In the genomic region with DNA sequence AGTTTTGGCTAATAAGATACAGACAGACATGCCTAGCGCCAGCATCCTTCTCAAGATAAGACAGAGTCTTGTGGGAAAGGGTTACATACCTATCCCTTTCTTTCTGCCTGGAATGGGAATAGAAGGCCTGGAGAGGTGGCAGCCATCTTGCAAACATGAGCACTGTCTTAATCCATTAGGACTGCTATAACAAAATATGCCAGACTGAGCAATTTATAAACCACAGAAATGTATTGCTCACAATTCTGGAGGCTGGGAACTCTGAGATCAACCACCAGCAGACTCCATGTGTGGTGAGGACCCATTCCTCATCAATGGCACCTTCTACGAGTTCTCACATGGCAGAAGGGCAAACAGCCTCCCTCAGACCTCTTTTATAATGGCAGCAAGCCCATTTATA, we compare ENCODE assay signal across 22 cellular contexts. TPM values are rescaled to one million over a fixed set of nuclear protein-coding genes. Genes with fewer than 3 reads are reported as not detected.
DNase-seq lines count a peak whose midpoint lies in the region; ATAC-seq and TF ChIP-seq lines count a peak whose summit lies in the region.
"Had no signal": no experiment of that assay in that cellular context is flagged by ENCODE, and none has a peak within 500 bp of the region (broad histone marks: within the 10 kb centered on the region; RNA-seq: fewer than 3 reads in every experiment).

No MANE protein-coding gene starts in this region.

- WGBS in SK-N-SH (ENCODE audit: low lambda C conversion rate) = 45% methylated on average over 2 of the region's 2 CpGs
- WGBS in aorta, 2 donors = 95 to 98% methylated on average over 2 of the region's 2 CpGs

- H3K4me3 ChIP-seq in SK-N-SH (ENCODE audit: low read depth in 2 of 2, low read length in 1 of 2) = no peak overlapping the region
- H3K4me3 ChIP-seq in H7 (ENCODE audit: insufficient read depth, low read depth, low read length) = no peak overlapping the region
- H3K4me3 ChIP-seq in aorta (ENCODE audit: low read length in 2 of 2) = no peak overlapping the region
- H3K4me3 ChIP-seq: hepatocyte had no signal

- no peak for TF ChIP-seq CTCF in SK-N-SH (IDR thresholded peaks at IDR 0.05)

- no peaks in the 10 kb centered on the region for H3K36me3 ChIP-seq in SK-N-SH (replicated peaks in 1 of 2; ENCODE audit: control insufficient read depth in 1 of 2, insufficient read depth in 2 of 2, low read length in 1 of 2)
- H3K36me3 ChIP-seq in H7 (replicated peaks; ENCODE audit: control insufficient read depth, insufficient read depth, low read length) = no peaks in the 10 kb centered on the region
- no peaks in the 10 kb centered on the region for H3K36me3 ChIP-seq in aorta (ENCODE audit: control insufficient read depth in 1 of 2, insufficient read depth in 2 of 2, low read length in 1 of 2)

- CTCF ChIA-PET in SK-N-SH (lab: Yijun Ruan, JAX) = interaction anchor here (1.7 kb wide), 1 partner anchor 36 kb away, joined by 3 read pairs; no protein-coding TSS in a partner anchor

- H3K79me2 ChIP-seq in SK-N-SH (ENCODE audit: insufficient read depth) = no peaks in the 10 kb centered on the region
- H3K79me2 ChIP-seq: hepatocyte, parathyroid adenoma had no signal

- no peak overlapping the region for H3K9ac ChIP-seq in SK-N-SH
- H3K9ac ChIP-seq: KMS-11, parathyroid adenoma had no signal

- H3K27me3 ChIP-seq in SK-N-SH (ENCODE audit: insufficient read depth) (no peaks in the 10 kb centered on the region), H7 (ENCODE audit: control insufficient read depth, insufficient read depth, low read length) (no peaks in the 10 kb centered on the region), aorta (ENCODE audit: control insufficient read depth in 1 of 2, insufficient read depth in 2 of 2, low read length in 1 of 2) (no peaks in the 10 kb centered on the region)
- H3K27me3 ChIP-seq: hepatocyte had no signal

- POLR2A ChIA-PET in SK-N-SH (lab: Yijun Ruan, JAX) = no interaction called here

- no peak for TF ChIP-seq RAD21 in SK-N-SH (IDR thresholded peaks at IDR 0.05; ENCODE audit: low read length)

- H3K4me1 ChIP-seq in SK-N-SH (ENCODE audit: control insufficient read depth in 1 of 2, insufficient read depth in 2 of 2, low read depth in 1 of 2, low read length in 1 of 2) (peaks cover 0 to 8% of the 10 kb centered on the region in 2 experiments; a peak in 2 of 4 replicates), aorta (ENCODE audit: control insufficient read depth in 1 of 2, insufficient read depth in 2 of 2, low read length in 2 of 2) (peaks cover 0 to 1% of the 10 kb centered on the region in 2 donors)
- H3K4me1 ChIP-seq: parathyroid adenoma had no signal

- peak overlapping the region; percentile 35; the same call in 1 of the 2 replicates for H2AFZ ChIP-seq in SK-N-SH (ENCODE audit: low read depth)
- H2AFZ ChIP-seq: hepatocyte, parathyroid adenoma had no signal

- H3K9me2 ChIP-seq in SK-N-SH = no peaks in the 10 kb centered on the region

- ATAC-seq in aorta (ENCODE audit: low FRiP score) = no peak
- ATAC-seq: naive thymus-derived CD8-positive, alpha-beta T cell; sciatic nerve; stimulated activated naive B cell treated with anti-CD40 and anti-IgM and Interleukin-4, amounts not matched to agents 10 μg/mL and 1 μg/mL and 100 μg/mL, for 72 hours had no signal

- intact Hi-C loops in aorta (cut with DNase I) = no loop called here

- H3K4me2 ChIP-seq in SK-N-SH = no peak overlapping the region
- H3K4me2 ChIP-seq: hepatocyte, KMS-11 had no signal

- peaks cover 4% of the 10 kb centered on the region for H3F3A ChIP-seq in SK-N-SH (replicated peaks; ENCODE audit: insufficient read depth)

- H3K27ac ChIP-seq in SK-N-SH (ENCODE audit: low read depth in 2 of 2, low read length in 1 of 2) (peak overlapping the region; percentile 64 to 73; a peak in 3 of 4 replicates), aorta (ENCODE audit: low read depth in 1 of 2, low read length in 2 of 2) (no peak overlapping the region)
- H3K27ac ChIP-seq: C4-2B, hepatocyte, KMS-11, parathyroid adenoma had no signal

- TF ChIP-seq EP300 in SK-N-SH (IDR thresholded peaks at IDR 0.05; ENCODE audit: borderline replicate concordance in 1 of 2, low read depth in 1 of 2, low read length in 1 of 2) = peak in 1 of 2 experiments; percentile 90; a peak in 2 of 4 replicates

- DNase-seq in GM03348 (ENCODE audit: low spot score) (peak; percentile 43), SK-N-SH (no peak), fibroblast of peridontal ligament (ENCODE audit: extremely low read depth) (peak; percentile 48), H7 (no peak), NCI-H524 (lab: John Stamatoyannopoulos, UW) (no peak), aorta (no peak)
- no peak for DNase-seq in activated T-cell treated with anti-CD3 and anti-CD28 coated beads, Interleukin-2, amount 50 U/mL, for 48 hours
- DNase-seq: activated CD4-positive, alpha-beta T cell treated with anti-CD3 and anti-CD28 coated beads, Interleukin-2, amount 50 U/mL, for 1 hour; activated CD8-positive, alpha-beta memory T cell treated with anti-CD3 and anti-CD28 coated beads, Interleukin-2, amount 50 U/mL, for 48 hours; activated gamma-delta T cell; amygdala; islet precursor cell; naive thymus-derived CD8-positive, alpha-beta T cell; NCI-H1048; NCI-H524 treated with DMSO at 0.1 percent for 48 hours; SHP77 treated with DMSO at 0.1 percent for 48 hours; stimulated activated naive B cell treated with anti-CD40 and anti-IgM and Interleukin-4, amounts not matched to agents 10 μg/mL and 1 μg/mL and 100 μg/mL, for 72 hours had no signal

- H3K9me3 ChIP-seq in SK-N-SH = no peaks in the 10 kb centered on the region
- H3K9me3 ChIP-seq in aorta (ENCODE audit: control insufficient read depth, low read length) = no peaks in the 10 kb centered on the region

- H4K20me1 ChIP-seq in SK-N-SH (ENCODE audit: insufficient read depth) = no peaks in the 10 kb centered on the region

TF ChIP-seq in SK-N-SH, 30 proteins besides CTCF, POLR2A, EP300 and RAD21 (continues in another document):
- TF ChIP-seq SIN3A (IDR thresholded peaks at IDR 0.05; ENCODE audit: borderline replicate concordance, low read depth, low read length) (no peak), FOXM1 (IDR thresholded peaks at IDR 0.05; ENCODE audit: low read depth) (peak; percentile 40; the same call in 1 of the 2 replicates), EZH2phosphoT487 (IDR thresholded peaks at IDR 0.05; ENCODE audit: borderline replicate concordance, low read depth) (no peak), FOSL2 (IDR thresholded peaks at IDR 0.05; ENCODE audit: borderline replicate concordance, low read depth) (peak; percentile 45; the same call in 1 of the 2 replicates), JUND (IDR thresholded peaks at IDR 0.05) (peak; percentile 73), POLR2AphosphoS5 (IDR thresholded peaks at IDR 0.05; ENCODE audit: low read depth, low read length) (peak; percentile 72; the same call in 1 of the 2 replicates), ELF1 (IDR thresholded peaks at IDR 0.05) (no peak)
- TF ChIP-seq, protein P1, sequence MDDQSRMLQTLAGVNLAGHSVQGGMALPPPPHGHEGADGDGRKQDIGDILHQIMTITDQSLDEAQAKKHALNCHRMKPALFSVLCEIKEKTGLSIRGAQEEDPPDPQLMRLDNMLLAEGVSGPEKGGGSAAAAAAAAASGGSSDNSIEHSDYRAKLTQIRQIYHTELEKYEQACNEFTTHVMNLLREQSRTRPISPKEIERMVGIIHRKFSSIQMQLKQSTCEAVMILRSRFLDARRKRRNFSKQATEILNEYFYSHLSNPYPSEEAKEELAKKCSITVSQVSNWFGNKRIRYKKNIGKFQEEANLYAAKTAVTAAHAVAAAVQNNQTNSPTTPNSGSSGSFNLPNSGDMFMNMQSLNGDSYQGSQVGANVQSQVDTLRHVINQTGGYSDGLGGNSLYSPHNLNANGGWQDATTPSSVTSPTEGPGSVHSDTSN (IDR thresholded peaks at IDR 0.05) = peak; percentile 93
- TF ChIP-seq, protein P2, sequence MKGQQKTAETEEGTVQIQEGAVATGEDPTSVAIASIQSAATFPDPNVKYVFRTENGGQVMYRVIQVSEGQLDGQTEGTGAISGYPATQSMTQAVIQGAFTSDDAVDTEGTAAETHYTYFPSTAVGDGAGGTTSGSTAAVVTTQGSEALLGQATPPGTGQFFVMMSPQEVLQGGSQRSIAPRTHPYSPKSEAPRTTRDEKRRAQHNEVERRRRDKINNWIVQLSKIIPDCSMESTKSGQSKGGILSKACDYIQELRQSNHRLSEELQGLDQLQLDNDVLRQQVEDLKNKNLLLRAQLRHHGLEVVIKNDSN (IDR thresholded peaks at IDR 0.05; ENCODE audit: borderline replicate concordance, low read depth) = no peak
- TF ChIP-seq, protein P3, sequence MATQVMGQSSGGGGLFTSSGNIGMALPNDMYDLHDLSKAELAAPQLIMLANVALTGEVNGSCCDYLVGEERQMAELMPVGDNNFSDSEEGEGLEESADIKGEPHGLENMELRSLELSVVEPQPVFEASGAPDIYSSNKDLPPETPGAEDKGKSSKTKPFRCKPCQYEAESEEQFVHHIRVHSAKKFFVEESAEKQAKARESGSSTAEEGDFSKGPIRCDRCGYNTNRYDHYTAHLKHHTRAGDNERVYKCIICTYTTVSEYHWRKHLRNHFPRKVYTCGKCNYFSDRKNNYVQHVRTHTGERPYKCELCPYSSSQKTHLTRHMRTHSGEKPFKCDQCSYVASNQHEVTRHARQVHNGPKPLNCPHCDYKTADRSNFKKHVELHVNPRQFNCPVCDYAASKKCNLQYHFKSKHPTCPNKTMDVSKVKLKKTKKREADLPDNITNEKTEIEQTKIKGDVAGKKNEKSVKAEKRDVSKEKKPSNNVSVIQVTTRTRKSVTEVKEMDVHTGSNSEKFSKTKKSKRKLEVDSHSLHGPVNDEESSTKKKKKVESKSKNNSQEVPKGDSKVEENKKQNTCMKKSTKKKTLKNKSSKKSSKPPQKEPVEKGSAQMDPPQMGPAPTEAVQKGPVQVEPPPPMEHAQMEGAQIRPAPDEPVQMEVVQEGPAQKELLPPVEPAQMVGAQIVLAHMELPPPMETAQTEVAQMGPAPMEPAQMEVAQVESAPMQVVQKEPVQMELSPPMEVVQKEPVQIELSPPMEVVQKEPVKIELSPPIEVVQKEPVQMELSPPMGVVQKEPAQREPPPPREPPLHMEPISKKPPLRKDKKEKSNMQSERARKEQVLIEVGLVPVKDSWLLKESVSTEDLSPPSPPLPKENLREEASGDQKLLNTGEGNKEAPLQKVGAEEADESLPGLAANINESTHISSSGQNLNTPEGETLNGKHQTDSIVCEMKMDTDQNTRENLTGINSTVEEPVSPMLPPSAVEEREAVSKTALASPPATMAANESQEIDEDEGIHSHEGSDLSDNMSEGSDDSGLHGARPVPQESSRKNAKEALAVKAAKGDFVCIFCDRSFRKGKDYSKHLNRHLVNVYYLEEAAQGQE (IDR thresholded peaks at IDR 0.05; ENCODE audit: low read depth, low read length) = 0 out of 2 replicates have a peak, but pooled peaks have one; percentile 37

RNA-seq across cellular contexts. Expression of a gene that starts 26.5 kb away (rescaled TPM):
- polyA plus RNA-seq in SK-N-SH (2012; rRNA removed) (3.3 and 3.6 TPM in 2 replicates), aorta (under 1 TPM in 1 of 2 donors, not detected in 1; 0.28 TPM)
- polyA plus RNA-seq in SK-N-SH (2012; cell fraction: cytosol; rRNA removed) = 4.0 and 4.3 TPM in 2 replicates
- 3.3 and 3.6 TPM in 2 replicates for polyA plus RNA-seq in SK-N-SH (2012; cell fraction: nucleus; rRNA removed)
- 7.8 and 8.8 TPM in 2 replicates for total RNA-seq in H7 (2014; rRNA removed; shearing (Covaris generic))
- under 1 TPM; 0.39 to 0.99 TPM for total RNA-seq in aorta
- total RNA-seq: naive thymus-derived CD8-positive, alpha-beta T cell had no signal
- polyA plus RNA-seq: naive thymus-derived CD8-positive, alpha-beta T cell had no signal

Comparison
In these comparisons a context has a peak if more than half of its experiments do, and no peak if none do; other contexts are left out.
1. DNase-seq: peak in GM03348 (single experiment) and fibroblast of peridontal ligament (single experiment); none in SK-N-SH (single experiment), activated T-cell treated with anti-CD3 and anti-CD28 coated beads, Interleukin-2, amount 50 U/mL, for 48 hours (0 of 2), H7 (single experiment), NCI-H524 (0 of 2) and aorta (0 of 2).
2. H3K27ac ChIP-seq: peak in SK-N-SH (2 of 2); none in aorta (0 of 2).